In the genomic region with DNA sequence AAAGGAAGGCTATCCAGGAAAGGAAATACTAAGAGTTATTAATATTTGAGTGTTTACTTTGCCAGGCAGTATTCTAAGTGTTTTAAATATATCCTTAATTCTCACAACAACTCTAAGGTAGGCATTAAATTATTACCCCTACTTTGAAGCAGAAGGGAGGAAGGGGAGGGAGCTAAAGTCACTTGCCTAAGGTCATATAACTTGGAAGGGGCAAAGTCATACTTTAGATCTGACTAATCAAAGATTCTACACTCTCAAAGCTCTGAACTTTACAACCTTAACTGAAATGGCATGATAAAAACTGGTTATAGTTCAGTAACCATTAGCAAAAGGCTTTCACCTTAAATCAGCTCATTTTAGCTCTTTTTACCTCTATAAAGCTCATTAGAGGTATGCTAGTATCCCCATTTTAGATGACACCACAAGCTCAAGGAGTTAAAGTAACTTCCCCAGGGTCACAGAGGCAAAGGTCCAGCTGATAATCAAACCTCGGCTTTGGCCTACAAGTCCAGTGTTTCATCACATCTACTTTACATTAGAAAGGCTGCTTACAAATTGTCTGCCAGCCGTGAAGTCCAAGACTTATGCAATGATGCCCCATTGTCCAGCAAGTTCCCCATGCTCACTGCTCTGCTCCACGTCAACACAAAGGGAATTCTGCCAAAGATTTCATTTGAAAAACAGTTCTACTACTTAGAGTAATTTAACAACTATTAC, we compare ENCODE assay signal across 8 cellular contexts.
A peak's percentile ranks its signal among the peaks of the same experiment; 100 is the strongest.
DNase-seq lines count a peak whose midpoint lies in the region; ATAC-seq and TF ChIP-seq lines count a peak whose summit lies in the region.

No MANE protein-coding gene starts in this region.

- no peak overlapping the region for H3K4me3 ChIP-seq in MG63
- no peak overlapping the region for H3K4me3 ChIP-seq in lung
- H3K4me3 ChIP-seq in tibial artery = no peak overlapping the region

- 5 to 17% methylated on average over 3 of the region's 3 CpGs for WGBS in lung, 2 donors

- no peak for TF ChIP-seq CTCF in lung (IDR thresholded peaks at IDR 0.05; ENCODE audit: control extremely low read depth, extremely low read depth)
- TF ChIP-seq CTCF in tibial artery (IDR thresholded peaks at IDR 0.05) = no peak

- no peaks in the 10 kb centered on the region for H3K27me3 ChIP-seq in MG63
- H3K27me3 ChIP-seq in lung (ENCODE audit: control insufficient read depth, insufficient read depth) = no peaks in the 10 kb centered on the region
- no peaks in the 10 kb centered on the region for H3K27me3 ChIP-seq in tibial artery

- intact Hi-C loops in tibial artery (cut with DNase I; ENCODE audit: low total_unique reads) = no loop called here

- no peak for ATAC-seq in lung (ENCODE audit: insufficient read depth, low FRiP score)
- no peak for ATAC-seq in HG02852 (IDR thresholded peaks at IDR 0.05; ENCODE audit: unreplicated experiment)
- ATAC-seq in GM19035 (IDR thresholded peaks at IDR 0.05; ENCODE audit: unreplicated experiment) = no peak

- H3K36me3 ChIP-seq in MG63 (no peaks in the 10 kb centered on the region), lung (ENCODE audit: control insufficient read depth in 2 of 2, insufficient read depth in 2 of 2, low read length in 2 of 2) (no peaks in the 10 kb centered on the region), tibial artery (no peaks in the 10 kb centered on the region)

- H3K27ac ChIP-seq in lung (ENCODE audit: low read depth in 1 of 2, low read length in 1 of 2) (peak overlapping the region; percentile 24 to 66), tibial artery (peak overlapping the region in 1 of 2 donors; percentile 14)

- DNase-seq in MG63 = peak; percentile 52
- DNase-seq in dermis blood vessel endothelial cell = peak; percentile 27
- peak; percentile 50 for DNase-seq in lung (ENCODE audit: low spot score)
- peak; percentile 75 to 78 for DNase-seq in tibial artery
- no peak for DNase-seq in T1000 (lab: John Stamatoyannopoulos, UW)
- no peak for DNase-seq in effector CD4-positive, alpha-beta T cell

- no peaks in the 10 kb centered on the region for H3K9me3 ChIP-seq in MG63
- no peaks in the 10 kb centered on the region for H3K9me3 ChIP-seq in lung (ENCODE audit: control insufficient read depth in 2 of 2, insufficient read depth in 1 of 2, low read length in 1 of 2)
- no peaks in the 10 kb centered on the region for H3K9me3 ChIP-seq in tibial artery

- H3K4me1 ChIP-seq in lung (ENCODE audit: control insufficient read depth in 2 of 2, insufficient read depth in 2 of 2, low read length in 2 of 2) (peaks cover 2 to 19% of the 10 kb centered on the region in 2 donors), tibial artery (peaks cover 0 to 77% (median 30%) of the 10 kb centered on the region in 4 donors)

Comparison
In these comparisons a context has a peak if more than half of its experiments do, and no peak if none do; other contexts are left out.
1. DNase-seq: peak in MG63 (single experiment), dermis blood vessel endothelial cell (single experiment), lung (single experiment) and tibial artery (2 of 2); none in T1000 (single experiment) and effector CD4-positive, alpha-beta T cell (single experiment).